In genomic region chr5:159132429-159133040, GRCh38 we compare ENCODE assay signal across 20 cellular contexts. TPM values are rescaled to one million over a fixed set of nuclear protein-coding genes. Genes with fewer than 3 reads are reported as not detected.
A peak's percentile ranks its signal among the peaks of the same experiment; 100 is the strongest.
DNase-seq lines count a peak whose midpoint lies in the region; ATAC-seq and TF ChIP-seq lines count a peak whose summit lies in the region.
"Had no signal": no experiment of that assay in that cellular context is flagged by ENCODE, and none has a peak within 500 bp of the region (broad histone marks: within the 10 kb centered on the region; RNA-seq: fewer than 3 reads in every experiment).

No MANE protein-coding gene starts in this region.

- intact Hi-C loops in left ventricle myocardium inferior (cut with micrococcal nuclease) (no loop called here), Right ventricle myocardium inferior (cut with DNase I) (loop anchor here (1.0 to 10.0 kb wide), 5 partner anchors 438 to 1370 kb away; no protein-coding TSS in a partner anchor), ascending aorta (cut with DNase I) (loop anchor here (5.0 kb wide), 3 partner anchors 1055 to 1370 kb away; no protein-coding TSS in a partner anchor), aorta (cut with DNase I) (loop anchor here (5.0 to 10.0 kb wide), 8 partner anchors 955 to 1368 kb away; partner anchors contain the start of gene CLINT1 (in 2 of the 2))
- intact Hi-C loops in CD4-positive, alpha-beta memory T cell (cut with micrococcal nuclease), result loop anchor here (1.0 kb wide), 2 partner anchors 25 to 1312 kb away; no protein-coding TSS in a partner anchor

- H3K27ac Mint-ChIP-seq in CD4-positive, alpha-beta memory T cell, result no peak overlapping the region
- H3K27ac Mint-ChIP-seq: activated naive CD4-positive, alpha-beta T cell treated with anti-CD3 and anti-CD28 coated beads for 36 hours; CD14-positive monocyte; H9 had no signal

- DNase-seq in left ventricle myocardium inferior, result no peak
- DNase-seq in Right ventricle myocardium inferior (ENCODE audit: missing footprints), result no peak
- no peak for DNase-seq in ascending aorta (ENCODE audit: low spot score in 2 of 2)
- peak; percentile 56 for DNase-seq in fibroblast of villous mesenchyme (ENCODE audit: low read depth)
- no peak for DNase-seq in aorta
- DNase-seq in NCI-H1436 (lab: John Stamatoyannopoulos, UW), result no peak
- no peak for DNase-seq in CD4-positive, alpha-beta memory T cell
- no peak for DNase-seq in activated naive CD4-positive, alpha-beta T cell (lab: John Stamatoyannopoulos, UW)
- DNase-seq: activated CD4-positive, alpha-beta T cell treated with anti-CD3 and anti-CD28 coated beads for 1 hour; activated naive CD4-positive, alpha-beta T cell treated with anti-CD3 and anti-CD28 coated beads for 36 hours; activated T-cell treated with anti-CD3 and anti-CD28 coated beads, Interleukin-2, amount 50 U/mL, for 48 hours; effector CD4-positive, alpha-beta T cell; H9; NCI-H2171; stimulated activated CD4-positive, alpha-beta T cell treated with anti-CD3 and anti-CD28 coated beads, Interleukin-4, amount 100 ng/mL, for 24 hours; stimulated activated naive CD8-positive, alpha-beta T cell treated with anti-CD3 and anti-CD28 coated beads, Interleukin-15, Interleukin-2, amounts not matched to agents 100 U/mL and 50 U/mL, for 24 hours; upper lobe of left lung had no signal

- H3K9me3 ChIP-seq in left ventricle myocardium inferior (replicated peaks) (no peaks in the 10 kb centered on the region), ascending aorta (no peaks in the 10 kb centered on the region), aorta (ENCODE audit: control insufficient read depth, low read length) (no peaks in the 10 kb centered on the region)
- no peaks in the 10 kb centered on the region for H3K9me3 ChIP-seq in CD4-positive, alpha-beta memory T cell (ENCODE audit: control insufficient read depth in 1 of 2, low read length in 2 of 2)
- H3K9me3 ChIP-seq: upper lobe of left lung had no signal

- CTCF ChIA-PET in CD4-positive, alpha-beta memory T cell (lab: Charles Lee; ENCODE audit: partially characterized antibody), result interaction anchor here (0.7 to 4.5 kb wide), 28 partner anchors 9 to 1371 kb away, joined by 3 to 243 read pairs (median 4); no protein-coding TSS in a partner anchor

- H3K27ac ChIP-seq in left ventricle myocardium inferior (replicated peaks) (no peak overlapping the region), ascending aorta (peak overlapping the region; percentile 65 to 80), aorta (ENCODE audit: low read depth in 1 of 2, low read length in 2 of 2) (peak overlapping the region; percentile 3 to 74)
- no peak overlapping the region for H3K27ac ChIP-seq in CD4-positive, alpha-beta memory T cell (ENCODE audit: low read depth, low read length)
- H3K27ac ChIP-seq: upper lobe of left lung had no signal

- peaks cover 0 to 4% of the 10 kb centered on the region in 2 donors for H3K36me3 Mint-ChIP-seq in CD4-positive, alpha-beta memory T cell
- H3K36me3 Mint-ChIP-seq: CD14-positive monocyte had no signal

- no peak overlapping the region for H3K4me3 Mint-ChIP-seq in CD4-positive, alpha-beta memory T cell
- H3K4me3 Mint-ChIP-seq: activated naive CD4-positive, alpha-beta T cell treated with anti-CD3 and anti-CD28 coated beads for 36 hours; CD14-positive monocyte; central memory CD8-positive, alpha-beta T cell; H9 had no signal

- no peak for ATAC-seq in Right ventricle myocardium inferior
- peak; percentile 53 for ATAC-seq in aorta (ENCODE audit: low FRiP score)

- peak overlapping the region; percentile 36 for H3K4me3 ChIP-seq in left ventricle myocardium inferior
- peak overlapping the region; percentile 29 to 34 for H3K4me3 ChIP-seq in ascending aorta
- H3K4me3 ChIP-seq in fibroblast of villous mesenchyme (ENCODE audit: low read depth, low read length), result no peak overlapping the region
- peak overlapping the region; percentile 29 to 79 for H3K4me3 ChIP-seq in aorta (ENCODE audit: low read length in 2 of 2)
- H3K4me3 ChIP-seq in CD4-positive, alpha-beta memory T cell (ENCODE audit: low read length in 2 of 2), result no peak overlapping the region
- H3K4me3 ChIP-seq: upper lobe of left lung had no signal

- peaks cover 10 to 18% of the 10 kb centered on the region in 2 donors for H3K27me3 Mint-ChIP-seq in CD4-positive, alpha-beta memory T cell

- H3K36me3 ChIP-seq in left ventricle myocardium inferior (no peaks in the 10 kb centered on the region), ascending aorta (no peaks in the 10 kb centered on the region), aorta (ENCODE audit: control insufficient read depth in 1 of 2, insufficient read depth in 2 of 2, low read length in 1 of 2) (no peaks in the 10 kb centered on the region)
- H3K36me3 ChIP-seq in CD4-positive, alpha-beta memory T cell (ENCODE audit: insufficient read depth, low read length), result no peaks in the 10 kb centered on the region
- H3K36me3 ChIP-seq: upper lobe of left lung had no signal

- POLR2A ChIA-PET in CD4-positive, alpha-beta memory T cell (lab: Charles Lee; ENCODE audit: partially characterized antibody), result interaction anchor here (0.8 kb wide), 1 partner anchor 11 kb away, joined by 4 read pairs; no protein-coding TSS in a partner anchor

- no peaks in the 10 kb centered on the region for H3K9me3 Mint-ChIP-seq in CD4-positive, alpha-beta memory T cell
- H3K9me3 Mint-ChIP-seq: activated naive CD4-positive, alpha-beta T cell treated with anti-CD3 and anti-CD28 coated beads for 36 hours; central memory CD8-positive, alpha-beta T cell; H9 had no signal

- no peak for TF ChIP-seq CTCF in left ventricle myocardium inferior (IDR thresholded peaks at IDR 0.05; ENCODE audit: borderline replicate concordance)
- TF ChIP-seq CTCF in ascending aorta (IDR thresholded peaks at IDR 0.05), result no peak
- TF ChIP-seq CTCF in fibroblast of villous mesenchyme (IDR thresholded peaks at IDR 0.05; ENCODE audit: insufficient read depth, low read depth, low read length), result no peak

- H3K27me3 ChIP-seq in left ventricle myocardium inferior (ENCODE audit: low read depth) (peaks cover 6% of the 10 kb centered on the region), ascending aorta (no peaks in the 10 kb centered on the region), aorta (ENCODE audit: control insufficient read depth in 1 of 2, insufficient read depth in 2 of 2, low read length in 1 of 2) (no peaks in the 10 kb centered on the region)
- H3K27me3 ChIP-seq in CD4-positive, alpha-beta memory T cell (ENCODE audit: insufficient read depth, low read length), result no peaks in the 10 kb centered on the region
- H3K27me3 ChIP-seq: upper lobe of left lung had no signal

- H3K4me1 Mint-ChIP-seq in CD4-positive, alpha-beta memory T cell, result no peaks in the 10 kb centered on the region
- H3K4me1 Mint-ChIP-seq: CD14-positive monocyte; central memory CD8-positive, alpha-beta T cell; H9 had no signal

- H3K4me1 ChIP-seq in left ventricle myocardium inferior (no peaks in the 10 kb centered on the region), ascending aorta (no peaks in the 10 kb centered on the region), aorta (ENCODE audit: control insufficient read depth in 1 of 2, insufficient read depth in 2 of 2, low read length in 2 of 2) (no peaks in the 10 kb centered on the region)
- H3K4me1 ChIP-seq in CD4-positive, alpha-beta memory T cell (ENCODE audit: insufficient read depth, low read length), result no peaks in the 10 kb centered on the region
- H3K4me1 ChIP-seq: upper lobe of left lung had no signal

- WGBS in aorta, 2 donors, result 6 to 8% methylated on average over 5 of the region's 5 CpGs

RNA-seq across cellular contexts. Expression of gene EBF1, which starts 32.8 kb away (rescaled TPM):
- total RNA-seq in left ventricle myocardium inferior (10.4 TPM), Right ventricle myocardium inferior (17.1 TPM), ascending aorta (93.6 TPM), fibroblast of villous mesenchyme (8.1 and 9.1 TPM in 2 replicates), aorta (100 to 1,000 TPM in 1 of 2 donors, 10 to 100 TPM in 1; 75.6 to 103 TPM)
- 10 to 100 TPM in 1 of 2 donors, 1 to 10 TPM in 1; 5.9 to 25.1 TPM for polyA plus RNA-seq in aorta
- 1 to 10 TPM in 1 of 2 experiments, under 1 TPM in 1; 0.35 to 1.4 TPM for total RNA-seq in CD4-positive, alpha-beta memory T cell
- polyA plus RNA-seq in CD4-positive, alpha-beta memory T cell, result under 1 TPM; 0.12 to 0.18 TPM
- total RNA-seq: activated CD8-positive, alpha-beta memory T cell treated with anti-CD3 and anti-CD28 coated beads for 36 hours; H9 had no signal
- polyA plus RNA-seq: CD14-positive monocyte had no signal

Comparison
In these comparisons a context has a peak if more than half of its experiments do, and no peak if none do; other contexts are left out.
1. H3K27ac ChIP-seq: peak in ascending aorta (2 of 2) and aorta (2 of 2); none in left ventricle myocardium inferior (single experiment) and CD4-positive, alpha-beta memory T cell (single experiment).
2. H3K4me3 ChIP-seq: peak in left ventricle myocardium inferior (single experiment), ascending aorta (2 of 2) and aorta (2 of 2); none in fibroblast of villous mesenchyme (single experiment) and CD4-positive, alpha-beta memory T cell (0 of 2).